Comparison of ENCODE assay signal across 8 cellular contexts in the genomic region with DNA sequence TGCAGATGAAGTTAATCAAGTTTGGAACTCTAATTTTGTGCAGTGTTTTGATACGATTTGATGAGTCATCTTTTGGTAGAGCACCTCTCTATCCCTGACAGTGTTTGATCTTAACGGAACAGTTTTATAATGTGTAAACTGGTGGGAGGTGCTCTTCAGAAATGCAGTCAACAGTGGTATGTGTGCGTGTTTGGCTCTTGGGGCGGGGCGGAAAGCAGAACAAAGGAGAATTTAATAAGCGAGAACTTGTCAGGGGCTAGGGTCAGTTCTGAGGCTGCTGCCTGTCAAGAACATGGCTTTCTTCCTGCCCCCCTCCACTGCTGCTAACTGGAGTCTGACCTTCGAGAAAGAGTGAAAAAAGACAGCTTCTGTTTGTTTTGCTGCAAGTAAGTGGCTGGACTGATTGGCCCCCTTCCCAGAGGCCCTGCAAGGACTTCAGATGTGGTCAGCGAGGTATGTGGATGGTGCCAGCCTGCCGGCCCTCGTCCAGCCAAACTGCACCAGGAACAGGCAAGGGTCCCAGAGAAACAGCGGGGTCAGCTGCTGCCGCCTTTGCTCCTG. TPM values are rescaled to one million over a fixed set of nuclear protein-coding genes. Genes with fewer than 3 reads are reported as not detected.
A peak's percentile ranks its signal among the peaks of the same experiment; 100 is the strongest.
DNase-seq lines count a peak whose midpoint lies in the region; ATAC-seq and TF ChIP-seq lines count a peak whose summit lies in the region.

No MANE protein-coding gene starts in this region.

- H3K9ac ChIP-seq in skeletal muscle tissue (ENCODE audit: low read depth in 1 of 3, low read length in 3 of 3) = peak overlapping the region in 2 of 3 donors; percentile 16 to 67

- H3K9me2 ChIP-seq in hepatocyte (replicated peaks; ENCODE audit: insufficient read depth) = no peaks in the 10 kb centered on the region

- peak overlapping the region; percentile 56 for H3K4me2 ChIP-seq in hepatocyte

- H2AFZ ChIP-seq in hepatocyte = no peak overlapping the region

- no peaks in the 10 kb centered on the region for H3K27me3 ChIP-seq in adrenal gland
- H3K27me3 ChIP-seq in hepatocyte = no peaks in the 10 kb centered on the region
- no peaks in the 10 kb centered on the region for H3K27me3 ChIP-seq in skeletal muscle tissue (ENCODE audit: control insufficient read depth in 3 of 3, insufficient read depth in 3 of 3, low read length in 3 of 3)

- H4K20me1 ChIP-seq in hepatocyte (ENCODE audit: insufficient read depth, poor library complexity, severe bottlenecking) = no peaks in the 10 kb centered on the region

- peaks cover 0 to 5% of the 10 kb centered on the region in 2 donors for H3K36me3 ChIP-seq in adrenal gland (replicated peaks in 1 of 2)
- peaks cover 3% of the 10 kb centered on the region for H3K36me3 ChIP-seq in hepatocyte (replicated peaks; ENCODE audit: insufficient read depth, low read depth)
- no peaks in the 10 kb centered on the region for H3K36me3 ChIP-seq in skeletal muscle tissue (ENCODE audit: control insufficient read depth in 3 of 3, insufficient read depth in 3 of 3, low read length in 3 of 3)

- TF ChIP-seq CTCF in adrenal gland (IDR thresholded peaks at IDR 0.05) (no peak), hepatocyte (IDR thresholded peaks at IDR 0.05; ENCODE audit: poor library complexity) (no peak)

- H3K9me3 ChIP-seq in adrenal gland (replicated peaks in 1 of 3) (no peaks in the 10 kb centered on the region), hepatocyte (ENCODE audit: low read depth) (no peaks in the 10 kb centered on the region), skeletal muscle tissue (ENCODE audit: control insufficient read depth in 3 of 3, low read length in 3 of 3) (no peaks in the 10 kb centered on the region)

- DNase-seq in COLO829 (ENCODE audit: low spot score) (peak; percentile 96), SK-N-DZ (ENCODE audit: low spot score) (peak; percentile 11), adrenal gland (peak; percentile 33 to 82 (median 74)), hepatocyte (ENCODE audit: low spot score) (peak; percentile 61), GOT3 (lab: John Stamatoyannopoulos, UW) (no peak), NCI-H2107 treated with DMSO at 0.1 percent for 48 hours (lab: John Stamatoyannopoulos, UW; ENCODE audit: unreplicated experiment) (no peak)

- peaks cover 14 to 23% of the 10 kb centered on the region in 2 donors for H3K4me1 ChIP-seq in adrenal gland (replicated peaks in 1 of 2)
- peaks cover 36% of the 10 kb centered on the region for H3K4me1 ChIP-seq in hepatocyte (ENCODE audit: insufficient read depth)
- peaks cover 10 to 13% (median 12%) of the 10 kb centered on the region in 3 donors for H3K4me1 ChIP-seq in skeletal muscle tissue (ENCODE audit: control insufficient read depth in 3 of 3, insufficient read depth in 3 of 3, low read length in 3 of 3)

- peak overlapping the region in 4 of 5 donors; percentile 0 to 82 (median 34) for H3K27ac ChIP-seq in adrenal gland
- H3K27ac ChIP-seq in hepatocyte = peak overlapping the region; percentile 76
- peak overlapping the region; percentile 11 for H3K27ac ChIP-seq in skeletal muscle tissue (ENCODE audit: low read depth, low read length)

- intact Hi-C loops in adrenal gland (cut with DNase I) = no loop called here

- no peak for TF ChIP-seq POLR2A in adrenal gland (IDR thresholded peaks at IDR 0.05)

- H3K4me3 ChIP-seq in adrenal gland (peak overlapping the region in 1 of 4 donors; percentile 8), hepatocyte (no peak overlapping the region), skeletal muscle tissue (ENCODE audit: low read length in 3 of 3) (peak overlapping the region in 1 of 3 donors; percentile 29)

- no peak for ATAC-seq in GM21381 (IDR thresholded peaks at IDR 0.05; ENCODE audit: unreplicated experiment)

- WGBS in adrenal gland, 4 donors = 26 to 39% (median 36%) methylated on average over 12 of the region's 12 CpGs
- 18% methylated on average over 12 of the region's 12 CpGs for WGBS in hepatocyte (ENCODE audit: low lambda C conversion rate, missing lambda C conversion rate)

- peaks cover 24% of the 10 kb centered on the region for H3K79me2 ChIP-seq in hepatocyte

RNA-seq across cellular contexts. Expression of a gene that starts 40.8 kb away (rescaled TPM):
- polyA plus RNA-seq in SK-N-DZ (2014; cell fraction: cytosol; rRNA removed) = 5.3 and 8.5 TPM in 2 replicates
- 6.3 and 9.1 TPM in 2 replicates for polyA plus RNA-seq in SK-N-DZ (2014; cell fraction: nucleus; rRNA removed)
- total RNA-seq in adrenal gland (10 to 100 TPM in 4 of 8 donors, 1 to 10 TPM in 4; 1.7 to 17.9 (median 10.1) TPM), hepatocyte (8.0 and 9.9 TPM in 2 replicates), skeletal muscle tissue (2.6 TPM)
- polyA plus RNA-seq in adrenal gland (1 to 10 TPM in 2 of 3 donors, under 1 TPM in 1; 0.27 to 8.4 (median 4.4) TPM), hepatocyte (14.7 and 22.0 TPM in 2 replicates)

RNA-seq across cellular contexts. Expression of a gene that starts 59.6 kb away (rescaled TPM):
- 168 and 204 TPM in 2 replicates for polyA plus RNA-seq in SK-N-DZ (2014; cell fraction: cytosol; rRNA removed)
- polyA plus RNA-seq in SK-N-DZ (2014; cell fraction: nucleus; rRNA removed) = 60.9 and 65.5 TPM in 2 replicates
- total RNA-seq in adrenal gland = 10 to 100 TPM; 40.1 to 58.5 (median 49.7) TPM
- polyA plus RNA-seq in adrenal gland = 10 to 100 TPM; 19.0 to 71.8 (median 23.6) TPM
- total RNA-seq in hepatocyte = 90.3 and 112 TPM in 2 replicates
- polyA plus RNA-seq in hepatocyte = 97.2 and 98.8 TPM in 2 replicates
- 71.0 TPM for total RNA-seq in skeletal muscle tissue

Comparison
In these comparisons a context has a peak if more than half of its experiments do, and no peak if none do; other contexts are left out.
1. DNase-seq: peak in COLO829 (single experiment), SK-N-DZ (single experiment), adrenal gland (7 of 7) and hepatocyte (single experiment); none in GOT3 (single experiment) and NCI-H2107 treated with DMSO at 0.1 percent for 48 hours (single experiment).
2. H3K27ac ChIP-seq: peak in every context shown above with its lines; median percentile 76 in hepatocyte; 34 in adrenal gland; 11 in skeletal muscle tissue.